In the genomic region with DNA sequence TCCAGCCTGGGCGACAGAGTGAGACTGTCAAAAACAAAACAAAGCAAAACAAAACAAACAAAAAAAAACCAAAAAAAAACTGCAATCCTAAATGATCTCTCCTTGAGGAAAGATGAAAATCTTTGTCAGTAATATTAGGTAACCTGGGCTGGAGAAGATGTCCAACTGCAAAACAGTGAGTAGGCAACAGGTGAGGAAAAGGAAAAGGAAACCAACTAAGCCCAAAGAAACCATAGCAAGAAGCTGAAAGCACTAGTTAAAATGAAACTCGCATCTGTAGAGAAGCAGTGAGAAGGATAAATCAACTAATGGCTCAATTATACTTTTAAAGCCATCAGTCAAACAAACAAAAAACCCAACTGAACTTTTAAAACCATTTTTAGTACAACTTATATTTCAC, we compare ENCODE assay signal across 14 cellular contexts. TPM values are rescaled to one million over a fixed set of nuclear protein-coding genes. Genes with fewer than 3 reads are reported as not detected.
DNase-seq lines count a peak whose midpoint lies in the region; ATAC-seq, FAIRE-seq and TF ChIP-seq lines count a peak whose summit lies in the region.
"Had no signal": no experiment of that assay in that cellular context is flagged by ENCODE, and none has a peak within 500 bp of the region (broad histone marks: within the 10 kb centered on the region; RNA-seq: fewer than 3 reads in every experiment).

No MANE protein-coding gene starts in this region.

- ATAC-seq in GM19438 (IDR thresholded peaks at IDR 0.05; ENCODE audit: low read depth, unreplicated experiment) (peak; percentile 77), HG02642 (IDR thresholded peaks at IDR 0.05; ENCODE audit: poor library complexity, unreplicated experiment) (peak; percentile 75), HG03432 (IDR thresholded peaks at IDR 0.05; ENCODE audit: unreplicated experiment) (peak; percentile 84), left ventricle myocardium superior (no peak)
- ATAC-seq: foreskin keratinocyte; naive thymus-derived CD4-positive, alpha-beta T cell had no signal

- intact Hi-C loops in left ventricle myocardium superior (cut with micrococcal nuclease) (no loop called here), vagina (cut with DNase I) (no loop called here)

- TF ChIP-seq CTCF in vagina (IDR thresholded peaks at IDR 0.05): no peak

- no peaks in the 10 kb centered on the region for H3K4me1 ChIP-seq in vagina
- H3K4me1 ChIP-seq: foreskin keratinocyte had no signal

- no peaks in the 10 kb centered on the region for H3K27me3 ChIP-seq in vagina
- H3K27me3 ChIP-seq: foreskin keratinocyte had no signal

- peak; percentile 3 for FAIRE-seq in G401.6 (lab: Jason Lieb, UNC)

- H3K36me3 ChIP-seq in vagina: no peaks in the 10 kb centered on the region
- H3K36me3 ChIP-seq: thoracic aorta had no signal

- DNase-seq in NCI-H1417 treated with DMSO at 0.1 percent for 48 hours (lab: John Stamatoyannopoulos, UW): no peak
- no peak for DNase-seq in left ventricle myocardium superior
- no peak for DNase-seq in vagina (ENCODE audit: extremely low spot score in 2 of 2)
- DNase-seq in RPMI8226: no peak
- DNase-seq: amniotic stem cell; foreskin keratinocyte; kidney glomerular epithelial cell; naive thymus-derived CD4-positive, alpha-beta T cell; NCI-H446 treated with DMSO at 0.1 percent for 48 hours had no signal

- no peak for TF ChIP-seq POLR2A in vagina (IDR thresholded peaks at IDR 0.05)

- no peaks in the 10 kb centered on the region for H3K9me3 ChIP-seq in vagina
- H3K9me3 ChIP-seq: thoracic aorta had no signal

- no peak overlapping the region for H3K4me3 ChIP-seq in vagina
- H3K4me3 ChIP-seq: thoracic aorta had no signal

- H3K27ac ChIP-seq in vagina: no peak overlapping the region
- H3K27ac ChIP-seq: foreskin keratinocyte, thoracic aorta had no signal

RNA-seq across cellular contexts. Expression of a gene that starts 54.2 kb away (rescaled TPM):
- total RNA-seq in left ventricle myocardium superior (13.2 TPM), vagina (8.8 TPM)
